In genomic region chr5:127206320-127207113, GRCh38 we compare ENCODE assay signal across 13 cellular contexts.
A peak's percentile ranks its signal among the peaks of the same experiment; 100 is the strongest.
DNase-seq lines count a peak whose midpoint lies in the region; ATAC-seq and TF ChIP-seq lines count a peak whose summit lies in the region.
"Had no signal": no experiment of that assay in that cellular context is flagged by ENCODE, and none has a peak within 500 bp of the region (broad histone marks: within the 10 kb centered on the region; RNA-seq: fewer than 3 reads in every experiment).

No MANE protein-coding gene starts in this region.

- no peak overlapping the region for H3K27ac ChIP-seq in A673 (ENCODE audit: low read depth, low read length, poor library complexity, severe bottlenecking)
- no peak overlapping the region for H3K27ac ChIP-seq in HEK293 (ENCODE audit: extremely low read depth, low read depth, low read length)
- H3K27ac ChIP-seq in SJSA1 = no peak overlapping the region
- H3K27ac ChIP-seq in right atrium auricular region = no peak overlapping the region

- intact Hi-C loops in A673 (cut with micrococcal nuclease; ENCODE audit: unreplicated experiment) = no loop called here
- intact Hi-C loops in sciatic nerve (cut with DNase I) = no loop called here

- H3K4me3 ChIP-seq in A673 (ENCODE audit: low read depth, low read length, poor library complexity, severe bottlenecking) = no peak overlapping the region
- no peak overlapping the region for H3K4me3 ChIP-seq in HEK293 (ENCODE audit: low read depth, low read length)
- no peak overlapping the region for H3K4me3 ChIP-seq in SJSA1
- H3K4me3 ChIP-seq in foreskin fibroblast (ENCODE audit: low read depth in 1 of 2, low read length in 2 of 2) = no peak overlapping the region
- no peak overlapping the region for H3K4me3 ChIP-seq in right atrium auricular region

- DNase-seq in A673 (ENCODE audit: low spot score) (peak; percentile 33), SJSA1 (ENCODE audit: low read depth in 1 of 2, low spot score in 2 of 2) (peak; percentile 60 to 79), foreskin fibroblast (peak; percentile 86 to 93), right atrium auricular region (ENCODE audit: low spot score) (no peak), globus pallidus (ENCODE audit: low spot score) (no peak), sciatic nerve (ENCODE audit: low spot score) (no peak)
- DNase-seq: activated naive CD4-positive, alpha-beta T cell treated with anti-CD3 and anti-CD28 coated beads for 36 hours; CD4-positive, alpha-beta memory T cell; erythroblast; naive thymus-derived CD4-positive, alpha-beta T cell; stimulated activated CD4-positive, alpha-beta T cell treated with anti-CD3 and anti-CD28 coated beads, Interleukin-4, amount 100 ng/mL, for 1 hour had no signal

- CTCF ChIA-PET in A673 (lab: Charles Lee) (no interaction called here), HEK293 (lab: Yijun Ruan, JAX) (no interaction called here)

- no peak for ATAC-seq in GM19324 (IDR thresholded peaks at IDR 0.05; ENCODE audit: low FRiP score, unreplicated experiment)
- no peak for ATAC-seq in sciatic nerve
- ATAC-seq: naive thymus-derived CD4-positive, alpha-beta T cell had no signal

- H3K4me1 ChIP-seq in A673 (ENCODE audit: insufficient read depth, low read length, poor library complexity, severe bottlenecking) (no peaks in the 10 kb centered on the region), HEK293 (ENCODE audit: control insufficient read depth, insufficient read depth, low read length) (peaks cover 8% of the 10 kb centered on the region), SJSA1 (replicated peaks) (peaks cover 12% of the 10 kb centered on the region), right atrium auricular region (no peaks in the 10 kb centered on the region)

- H3K27me3 ChIP-seq in A673 (replicated peaks; ENCODE audit: insufficient read depth, low read depth, low read length, poor library complexity) (peaks cover 12% of the 10 kb centered on the region), SJSA1 (replicated peaks) (peaks cover 15% of the 10 kb centered on the region), right atrium auricular region (no peaks in the 10 kb centered on the region)

- no TSS peak for BruUV-seq in A673 (replicated peaks; lab: Mats Ljungman, UMichigan)

- POLR2A ChIA-PET in A673 (lab: Charles Lee; ENCODE audit: low non-redundant PET) (no interaction called here), HEK293 (lab: Yijun Ruan, JAX) (no interaction called here)

- TF ChIP-seq CTCF in A673 (conservative IDR thresholded peaks at IDR 0.05; ENCODE audit: low read depth, low read length) (no peak), HEK293 (tag by site-specific recombination; IDR thresholded peaks at IDR 0.05) (no peak), foreskin fibroblast (IDR thresholded peaks at IDR 0.05; ENCODE audit: low read depth, low read length) (no peak), right atrium auricular region (IDR thresholded peaks at IDR 0.05) (no peak)

- no peaks in the 10 kb centered on the region for H3K9me3 ChIP-seq in A673 (ENCODE audit: low read depth, low read length, poor library complexity, severe bottlenecking)
- H3K9me3 ChIP-seq in HEK293 (ENCODE audit: control insufficient read depth, insufficient read depth, low read depth, low read length) = no peaks in the 10 kb centered on the region
- H3K9me3 ChIP-seq in SJSA1 (replicated peaks) = no peaks in the 10 kb centered on the region
- H3K9me3 ChIP-seq in right atrium auricular region = no peaks in the 10 kb centered on the region

- no peaks in the 10 kb centered on the region for H3K36me3 ChIP-seq in A673 (ENCODE audit: insufficient read depth, low read length, poor library complexity, severe bottlenecking)
- H3K36me3 ChIP-seq in HEK293 (ENCODE audit: control insufficient read depth in 2 of 2, insufficient read depth in 1 of 2, low read length in 2 of 2) = no peaks in the 10 kb centered on the region
- H3K36me3 ChIP-seq in SJSA1 = no peaks in the 10 kb centered on the region
- H3K36me3 ChIP-seq in right atrium auricular region = no peaks in the 10 kb centered on the region

TF ChIP-seq in HEK293, 187 proteins besides CTCF, POLR2A, EP300 and RAD21 (continues in another document):
- TF ChIP-seq ZBTB21 (tag by site-specific recombination; IDR thresholded peaks at IDR 0.05) (peak; percentile 93), PRDM4 (tag by site-specific recombination; IDR thresholded peaks at IDR 0.05) (peak; percentile 61), ZEB2 (tag by site-specific recombination; IDR thresholded peaks at IDR 0.05) (peak; percentile 98), BCL11A (tag by site-specific recombination; IDR thresholded peaks at IDR 0.05; ENCODE audit: low read depth) (peak; percentile 91), ZXDB (tag by site-specific recombination; IDR thresholded peaks at IDR 0.05) (peak; percentile 72), GFI1B (tag by site-specific recombination; IDR thresholded peaks at IDR 0.05) (peak; percentile 67; the same call in 1 of the 2 replicates), SP2 (tag by site-specific recombination; IDR thresholded peaks at IDR 0.05) (peak; percentile 37; the same call in 1 of the 2 replicates), OSR2 (tag by site-specific recombination; IDR thresholded peaks at IDR 0.05) (peak; percentile 29; the same call in 1 of the 2 replicates), ZNF518A (tag by site-specific recombination; conservative IDR thresholded peaks at IDR 0.05; ENCODE audit: low read depth) (peak; percentile 44; the same call in 1 of the 2 replicates), ZNF658 (tag by site-specific recombination; IDR thresholded peaks at IDR 0.05) (no peak), ZNF10 (tag by site-specific recombination; IDR thresholded peaks at IDR 0.05) (peak; percentile 60; the same call in 1 of the 2 replicates), ZNF561 (tag by site-specific recombination; IDR thresholded peaks at IDR 0.05; ENCODE audit: borderline replicate concordance) (0 out of 2 replicates have a peak, but pooled peaks have one; percentile 66), MZF1 (tag by site-specific recombination; IDR thresholded peaks at IDR 0.05; ENCODE audit: borderline replicate concordance) (peak; percentile 26; the same call in 1 of the 2 replicates), KLF17 (tag by site-specific recombination; IDR thresholded peaks at IDR 0.05) (peak; percentile 68), ZNF2 (tag by site-specific recombination; IDR thresholded peaks at IDR 0.05) (0 out of 2 replicates have a peak, but pooled peaks have one; percentile 24)

Comparison
In these comparisons a context has a peak if more than half of its experiments do, and no peak if none do; other contexts are left out.
1. DNase-seq: peak in A673 (single experiment), SJSA1 (2 of 2) and foreskin fibroblast (2 of 2); none in right atrium auricular region (single experiment), globus pallidus (single experiment) and sciatic nerve (single experiment).